ENCODE assay signal across 27 cellular contexts in genomic region chr5:115774684-115775083, GRCh38. TPM values are rescaled to one million over a fixed set of nuclear protein-coding genes. Genes with fewer than 3 reads are reported as not detected.
DNase-seq lines count a peak whose midpoint lies in the region; TF ChIP-seq lines count a peak whose summit lies in the region.
"Had no signal": no experiment of that assay in that cellular context is flagged by ENCODE, and none has a peak within 500 bp of the region (broad histone marks: within the 10 kb centered on the region; RNA-seq: fewer than 3 reads in every experiment).

No MANE protein-coding gene starts in this region.

- no peak overlapping the region for H3K27ac Mint-ChIP-seq in MCF 10A (ENCODE audit: low read depth, unreplicated experiment)
- H3K27ac Mint-ChIP-seq: activated CD8-positive, alpha-beta T cell treated with anti-CD3 and anti-CD28 coated beads for 36 hours; activated naive CD4-positive, alpha-beta T cell treated with anti-CD3 and anti-CD28 coated beads, Interleukin-2, amount 50 U/mL, for 24 hours; activated T-helper 2 cell treated with anti-CD3 and anti-CD28 coated beads, Interferon-gamma antibody, Interleukin-2, Interleukin-4, amounts not matched to agents 10 μg/mL and 5 μg/mL and 100 μg/mL, durations not matched to agents 14 hours and 24 hours and 36 hours; CD14-positive monocyte; stimulated activated effector memory CD8-positive, alpha-beta T cell treated with anti-CD3 and anti-CD28 coated beads, Interleukin-12 subunit alpha, Interleukin-12 subunit beta, amount 100 ng/mL, for 72 hours; T-helper 17 cell had no signal

- DNase-seq in NCI-H446 treated with DMSO at 0.1 percent for 48 hours (lab: John Stamatoyannopoulos, UW) (peak; percentile 11), fibroblast of mammary gland (ENCODE audit: low read depth) (peak; percentile 31), left kidney (ENCODE audit: low read depth, low spot score) (peak; percentile 15), tibial nerve (ENCODE audit: low spot score in 2 of 2) (peak; percentile 13 to 70), LoVo (ENCODE audit: low spot score) (no peak), anterior cingulate cortex (lab: John Stamatoyannopoulos, UW) (no peak), MCF 10A (ENCODE audit: unreplicated experiment) (no peak)
- DNase-seq: activated CD4-positive, CD25-positive, alpha-beta regulatory T cell treated with anti-CD3 and anti-CD28 coated beads, Interleukin-2, amount 50 U/mL, for 72 hours; activated CD8-positive, alpha-beta T cell treated with anti-CD3 and anti-CD28 coated beads for 36 hours; cortex of kidney; KG1; kidney glomerular epithelial cell; mammary epithelial cell; NCI-H1436 treated with DMSO at 0.1 percent for 48 hours; ovary; retina; stimulated activated CD4-positive, alpha-beta T cell treated with anti-CD3 and anti-CD28 coated beads, Interleukin-12 subunit alpha, Interleukin-12 subunit beta, amount 100 ng/mL, for 4 hours; stimulated activated CD4-positive, alpha-beta T cell treated with anti-CD3 and anti-CD28 coated beads, Interleukin-4, amount 100 ng/mL, for 1 hour; T-helper 17 cell had no signal

- H3K27me3 ChIP-seq in tibial nerve = no peaks in the 10 kb centered on the region
- H3K27me3 ChIP-seq: cardiac muscle cell, esophagus muscularis mucosa, ovary, suprapubic skin had no signal

- H3K4me3 ChIP-seq in fibroblast of mammary gland (ENCODE audit: control insufficient read depth, low read depth, low read length) = no peak overlapping the region
- H3K4me3 ChIP-seq in tibial nerve = no peak overlapping the region
- H3K4me3 ChIP-seq: cardiac muscle cell, esophagus muscularis mucosa, ovary, SK-N-MC, suprapubic skin had no signal

- WGBS in tibial nerve, 2 donors = 58 to 66% methylated on average over 3 of the region's 3 CpGs

- TF ChIP-seq POLR2A in tibial nerve (IDR thresholded peaks at IDR 0.05) = no peak

- no peaks in the 10 kb centered on the region for H3K36me3 Mint-ChIP-seq in MCF 10A (ENCODE audit: insufficient read depth, unreplicated experiment)
- H3K36me3 Mint-ChIP-seq: activated naive CD4-positive, alpha-beta T cell treated with anti-CD3 and anti-CD28 coated beads, Interleukin-2, amount 50 U/mL, for 24 hours; CD14-positive monocyte; stimulated activated effector memory CD8-positive, alpha-beta T cell treated with anti-CD3 and anti-CD28 coated beads, Interleukin-12 subunit alpha, Interleukin-12 subunit beta, amount 100 ng/mL, for 72 hours had no signal

- POLR2A ChIA-PET in MCF 10A (lab: Yijun Ruan, JAX) = no interaction called here

- TF ChIP-seq CTCF in fibroblast of mammary gland (conservative IDR thresholded peaks at IDR 0.05; ENCODE audit: control insufficient read depth, insufficient read depth, low read depth, low read length) (no peak), tibial nerve (IDR thresholded peaks at IDR 0.05) (no peak), MCF 10A (IDR thresholded peaks at IDR 0.05; ENCODE audit: unreplicated experiment) (no peak)

- no peaks in the 10 kb centered on the region for H3K9me3 Mint-ChIP-seq in MCF 10A (ENCODE audit: unreplicated experiment)
- H3K9me3 Mint-ChIP-seq: activated CD8-positive, alpha-beta T cell treated with anti-CD3 and anti-CD28 coated beads for 36 hours; activated naive CD4-positive, alpha-beta T cell treated with anti-CD3 and anti-CD28 coated beads, Interleukin-2, amount 50 U/mL, for 24 hours; activated T-helper 2 cell treated with anti-CD3 and anti-CD28 coated beads, Interferon-gamma antibody, Interleukin-2, Interleukin-4, amounts not matched to agents 10 μg/mL and 5 μg/mL and 100 μg/mL, durations not matched to agents 14 hours and 24 hours and 36 hours; stimulated activated effector memory CD8-positive, alpha-beta T cell treated with anti-CD3 and anti-CD28 coated beads, Interleukin-12 subunit alpha, Interleukin-12 subunit beta, amount 100 ng/mL, for 72 hours had no signal

- BruUV-seq in MCF 10A (replicated peaks; lab: Mats Ljungman, UMichigan) = no TSS peak

- no peak overlapping the region for H3K4me3 Mint-ChIP-seq in MCF 10A (ENCODE audit: unreplicated experiment)
- H3K4me3 Mint-ChIP-seq: activated CD8-positive, alpha-beta T cell treated with anti-CD3 and anti-CD28 coated beads for 36 hours; activated naive CD4-positive, alpha-beta T cell treated with anti-CD3 and anti-CD28 coated beads, Interleukin-2, amount 50 U/mL, for 24 hours; CD14-positive monocyte; stimulated activated effector memory CD8-positive, alpha-beta T cell treated with anti-CD3 and anti-CD28 coated beads, Interleukin-12 subunit alpha, Interleukin-12 subunit beta, amount 100 ng/mL, for 72 hours; T-helper 17 cell had no signal

- peak in 1 of 2 donors; percentile 80 for TF ChIP-seq EP300 in tibial nerve (IDR thresholded peaks at IDR 0.05)

- CTCF ChIA-PET in MCF 10A (lab: Yijun Ruan, JAX) = interaction anchor here (0.6 kb wide), 2 partner anchors 324 to 1296 kb away, joined by 3 to 4 read pairs; no protein-coding TSS in a partner anchor

- no peak overlapping the region for H3K27ac ChIP-seq in tibial nerve
- H3K27ac ChIP-seq: cardiac muscle cell, esophagus muscularis mucosa, ovary, SK-N-MC, suprapubic skin had no signal

- intact Hi-C loops in MCF 10A (cut with micrococcal nuclease) = no loop called here

- no peaks in the 10 kb centered on the region for H3K9me3 ChIP-seq in tibial nerve
- H3K9me3 ChIP-seq: esophagus muscularis mucosa, ovary, suprapubic skin had no signal

- H3K27me3 Mint-ChIP-seq in MCF 10A (ENCODE audit: insufficient read depth, unreplicated experiment) = peaks cover 25% of the 10 kb centered on the region

- H3K4me1 Mint-ChIP-seq in MCF 10A (ENCODE audit: insufficient read depth, unreplicated experiment) = no peaks in the 10 kb centered on the region
- H3K4me1 Mint-ChIP-seq: activated naive CD4-positive, alpha-beta T cell treated with anti-CD3 and anti-CD28 coated beads, Interleukin-2, amount 50 U/mL, for 24 hours; CD14-positive monocyte; stimulated activated effector memory CD8-positive, alpha-beta T cell treated with anti-CD3 and anti-CD28 coated beads, Interleukin-12 subunit alpha, Interleukin-12 subunit beta, amount 100 ng/mL, for 72 hours had no signal

- no peaks in the 10 kb centered on the region for H3K36me3 ChIP-seq in tibial nerve
- H3K36me3 ChIP-seq: cardiac muscle cell, esophagus muscularis mucosa, ovary, suprapubic skin had no signal

- peaks cover 0 to 42% (median 0%) of the 10 kb centered on the region in 4 donors for H3K4me1 ChIP-seq in tibial nerve
- H3K4me1 ChIP-seq: suprapubic skin had no signal

RNA-seq across cellular contexts. Expression of gene CDO1, which starts 41.8 kb away (rescaled TPM):
- total RNA-seq in tibial nerve (1,000 to 10,000 TPM in 2 of 4 donors, 100 to 1,000 TPM in 2; 536 to 1,379 (median 988) TPM), MCF 10A (2022) (0.42 and 0.44 TPM in 2 replicates)
- total RNA-seq: T-helper 17 cell had no signal

Comparison
In these comparisons a context has a peak if more than half of its experiments do, and no peak if none do; other contexts are left out.
1. DNase-seq: peak in NCI-H446 treated with DMSO at 0.1 percent for 48 hours (single experiment), fibroblast of mammary gland (single experiment), left kidney (single experiment) and tibial nerve (2 of 2); none in LoVo (single experiment), anterior cingulate cortex (0 of 58) and MCF 10A (single experiment).
2. RNA of gene CDO1, which starts 41.8 kb away (total RNA-seq): 536 to 1,379 TPM in tibial nerve; 0.42 to 0.44 TPM in MCF 10A; every median in the first group is over 100 times any median in the second.